Comparison of ENCODE assay signal across 9 cellular contexts in the genomic region with DNA sequence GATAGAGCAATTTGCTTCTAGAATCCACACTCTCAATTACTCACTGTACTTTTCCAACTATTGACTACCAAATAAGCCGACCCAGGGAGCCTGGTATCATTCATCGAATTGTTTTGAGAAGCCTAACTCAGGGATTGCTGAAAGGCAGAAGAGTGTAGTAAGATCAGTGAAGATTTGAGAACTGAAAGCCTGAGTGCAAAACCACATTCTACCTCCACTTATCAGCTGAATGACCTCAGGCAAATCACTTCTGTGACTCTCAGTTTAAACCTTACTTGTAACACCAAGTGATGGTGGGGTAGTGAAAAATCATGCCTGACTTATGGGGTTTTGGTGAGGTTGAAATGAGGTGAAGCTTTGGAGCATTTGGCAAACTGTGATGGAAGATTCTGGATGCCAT.
A peak's percentile ranks its signal among the peaks of the same experiment; 100 is the strongest.
DNase-seq lines count a peak whose midpoint lies in the region; ATAC-seq and TF ChIP-seq lines count a peak whose summit lies in the region.
"Had no signal": no experiment of that assay in that cellular context is flagged by ENCODE, and none has a peak within 500 bp of the region (broad histone marks: within the 10 kb centered on the region; RNA-seq: fewer than 3 reads in every experiment).

No MANE protein-coding gene starts in this region.

- H3K27ac ChIP-seq in effector memory CD4-positive, alpha-beta T cell (ENCODE audit: insufficient read depth, low read length, poor library complexity, severe bottlenecking) = no peak overlapping the region

- no peaks in the 10 kb centered on the region for H3K27me3 ChIP-seq in effector memory CD4-positive, alpha-beta T cell (replicated peaks; ENCODE audit: control insufficient read depth, insufficient read depth, low read length, poor library complexity, severe bottlenecking)

- no peak overlapping the region for H3K4me3 ChIP-seq in effector memory CD4-positive, alpha-beta T cell (ENCODE audit: insufficient read depth, low read depth, low read length, poor library complexity, severe bottlenecking)

- CTCF ChIA-PET in activated CD4-positive, alpha-beta T cell treated with anti-CD3 and anti-CD28 coated beads, Interleukin-2, amount 10 ng/mL, durations not matched to agents 7 days and 5 days (lab: Charles Lee) = interaction anchor here (0.6 to 1.9 kb wide), 5 partner anchors 9 to 604 kb away, joined by 3 to 5 read pairs (median 3); partner anchors contain the start of gene FUT8

- peaks cover 57% of the 10 kb centered on the region for H3K4me1 Mint-ChIP-seq in activated CD4-positive, alpha-beta T cell treated with anti-CD3 and anti-CD28 coated beads, Interleukin-2, amount 10 ng/mL, durations not matched to agents 7 days and 5 days
- H3K4me1 Mint-ChIP-seq in stimulated activated naive CD8-positive, alpha-beta T cell treated with anti-CD3 and anti-CD28 coated beads, Interleukin-15, amount 100 ng/mL, for 72 hours = peaks cover 48% of the 10 kb centered on the region

- no peaks in the 10 kb centered on the region for H3K9me3 Mint-ChIP-seq in activated CD4-positive, alpha-beta T cell treated with anti-CD3 and anti-CD28 coated beads, Interleukin-2, amount 10 ng/mL, durations not matched to agents 7 days and 5 days
- H3K9me3 Mint-ChIP-seq in stimulated activated naive CD8-positive, alpha-beta T cell treated with anti-CD3 and anti-CD28 coated beads, Interleukin-15, amount 100 ng/mL, for 72 hours = no peaks in the 10 kb centered on the region

- no peaks in the 10 kb centered on the region for H3K36me3 ChIP-seq in effector memory CD4-positive, alpha-beta T cell (ENCODE audit: control insufficient read depth, insufficient read depth, low read length)

- H3K4me1 ChIP-seq in effector memory CD4-positive, alpha-beta T cell (ENCODE audit: control insufficient read depth, insufficient read depth, low read length, poor library complexity, severe bottlenecking) = peaks cover 23% of the 10 kb centered on the region

- POLR2A ChIA-PET in activated CD4-positive, alpha-beta T cell treated with anti-CD3 and anti-CD28 coated beads, Interleukin-2, amount 10 ng/mL, durations not matched to agents 7 days and 5 days (lab: Charles Lee) = interaction anchor here (0.7 kb wide), 1 partner anchor 10 kb away, joined by 3 read pairs; no protein-coding TSS in a partner anchor

- peak overlapping the region; percentile 4 for H3K27ac Mint-ChIP-seq in activated CD4-positive, alpha-beta T cell treated with anti-CD3 and anti-CD28 coated beads, Interleukin-2, amount 10 ng/mL, durations not matched to agents 7 days and 5 days
- H3K27ac Mint-ChIP-seq in stimulated activated naive CD8-positive, alpha-beta T cell treated with anti-CD3 and anti-CD28 coated beads, Interleukin-15, amount 100 ng/mL, for 72 hours = peak overlapping the region; percentile 3 to 28

- no peak overlapping the region for H3K4me3 Mint-ChIP-seq in activated CD4-positive, alpha-beta T cell treated with anti-CD3 and anti-CD28 coated beads, Interleukin-2, amount 10 ng/mL, durations not matched to agents 7 days and 5 days
- H3K4me3 Mint-ChIP-seq in stimulated activated naive CD8-positive, alpha-beta T cell treated with anti-CD3 and anti-CD28 coated beads, Interleukin-15, amount 100 ng/mL, for 72 hours = peak overlapping the region; percentile 30 to 59

- H3K36me3 Mint-ChIP-seq in activated CD4-positive, alpha-beta T cell treated with anti-CD3 and anti-CD28 coated beads, Interleukin-2, amount 10 ng/mL, durations not matched to agents 7 days and 5 days (ENCODE audit: low read depth) = no peaks in the 10 kb centered on the region

- no peaks in the 10 kb centered on the region for H3K9me3 ChIP-seq in effector memory CD4-positive, alpha-beta T cell (ENCODE audit: control insufficient read depth, low read length)

- no peaks in the 10 kb centered on the region for H3K27me3 Mint-ChIP-seq in activated CD4-positive, alpha-beta T cell treated with anti-CD3 and anti-CD28 coated beads, Interleukin-2, amount 10 ng/mL, durations not matched to agents 7 days and 5 days
- no peaks in the 10 kb centered on the region for H3K27me3 Mint-ChIP-seq in stimulated activated naive CD8-positive, alpha-beta T cell treated with anti-CD3 and anti-CD28 coated beads, Interleukin-15, amount 100 ng/mL, for 72 hours

- DNase-seq in activated CD4-positive, alpha-beta T cell treated with anti-CD3 and anti-CD28 coated beads, Interleukin-2, amount 10 ng/mL, durations not matched to agents 7 days and 5 days = no peak
- no peak for DNase-seq in activated CD4-positive, alpha-beta T cell treated with anti-CD3 and anti-CD28 coated beads for 4 hours
- peak; percentile 47 for DNase-seq in RPMI7951 (ENCODE audit: low read depth)
- DNase-seq in stimulated activated naive CD8-positive, alpha-beta T cell treated with anti-CD3 and anti-CD28 coated beads, Interleukin-15, amount 100 ng/mL, for 72 hours = no peak
- no peak for DNase-seq in pons (ENCODE audit: low spot score)
- DNase-seq in effector memory CD4-positive, alpha-beta T cell = no peak
- DNase-seq: NCI-H1417 treated with DMSO at 0.1 percent for 48 hours had no signal

- ATAC-seq in HG02885 (IDR thresholded peaks at IDR 0.05; ENCODE audit: poor library complexity, unreplicated experiment) (peak; percentile 89), SK-N-SH treated with all-trans-retinoic acid at 6 μM for 48 hours (no peak)
- peak; percentile 77 for ATAC-seq in stimulated activated naive CD8-positive, alpha-beta T cell treated with anti-CD3 and anti-CD28 coated beads, Interleukin-15, amount 100 ng/mL, for 72 hours

TF ChIP-seq in SK-N-SH treated with all-trans-retinoic acid at 6 μM for 48 hours, 23 proteins besides CTCF, POLR2A, EP300 and RAD21 (continues in another document):
- TF ChIP-seq, protein P1, sequence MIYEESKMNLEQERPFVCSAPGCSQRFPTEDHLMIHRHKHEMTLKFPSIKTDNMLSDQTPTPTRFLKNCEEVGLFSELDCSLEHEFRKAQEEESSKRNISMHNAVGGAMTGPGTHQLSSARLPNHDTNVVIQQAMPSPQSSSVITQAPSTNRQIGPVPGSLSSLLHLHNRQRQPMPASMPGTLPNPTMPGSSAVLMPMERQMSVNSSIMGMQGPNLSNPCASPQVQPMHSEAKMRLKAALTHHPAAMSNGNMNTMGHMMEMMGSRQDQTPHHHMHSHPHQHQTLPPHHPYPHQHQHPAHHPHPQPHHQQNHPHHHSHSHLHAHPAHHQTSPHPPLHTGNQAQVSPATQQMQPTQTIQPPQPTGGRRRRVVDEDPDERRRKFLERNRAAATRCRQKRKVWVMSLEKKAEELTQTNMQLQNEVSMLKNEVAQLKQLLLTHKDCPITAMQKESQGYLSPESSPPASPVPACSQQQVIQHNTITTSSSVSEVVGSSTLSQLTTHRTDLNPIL (CRISPR knock-in tag; IDR thresholded peaks at IDR 0.05; ENCODE audit: low read depth) = no peak
- TF ChIP-seq PPARA (CRISPR knock-in tag; IDR thresholded peaks at IDR 0.05; ENCODE audit: borderline replicate concordance) = no peak
- TF ChIP-seq ZNF565 (CRISPR knock-in tag; conservative IDR thresholded peaks at IDR 0.05; ENCODE audit: low read depth) = no peak
- no peak for TF ChIP-seq TCF4 (CRISPR knock-in tag; IDR thresholded peaks at IDR 0.05; ENCODE audit: borderline replicate concordance)
- no peak for TF ChIP-seq ZC3H10 (CRISPR knock-in tag; IDR thresholded peaks at IDR 0.05)
- no peak for TF ChIP-seq ISL1 (CRISPR knock-in tag; IDR thresholded peaks at IDR 0.05)
- TF ChIP-seq ZFP3 (CRISPR knock-in tag; IDR thresholded peaks at IDR 0.05) = no peak
- no peak for TF ChIP-seq GLIS3 (CRISPR knock-in tag; IDR thresholded peaks at IDR 0.05)
- TF ChIP-seq PATZ1 (CRISPR knock-in tag; IDR thresholded peaks at IDR 0.05; ENCODE audit: borderline replicate concordance) = no peak
- TF ChIP-seq RARB (CRISPR knock-in tag; IDR thresholded peaks at IDR 0.05) = no peak
- TF ChIP-seq CSRNP3 (CRISPR knock-in tag; IDR thresholded peaks at IDR 0.05) = no peak
- no peak for TF ChIP-seq ZFP30 (CRISPR knock-in tag; IDR thresholded peaks at IDR 0.05)
